22 cellular contexts compared by ENCODE assay signal in the genomic region with DNA sequence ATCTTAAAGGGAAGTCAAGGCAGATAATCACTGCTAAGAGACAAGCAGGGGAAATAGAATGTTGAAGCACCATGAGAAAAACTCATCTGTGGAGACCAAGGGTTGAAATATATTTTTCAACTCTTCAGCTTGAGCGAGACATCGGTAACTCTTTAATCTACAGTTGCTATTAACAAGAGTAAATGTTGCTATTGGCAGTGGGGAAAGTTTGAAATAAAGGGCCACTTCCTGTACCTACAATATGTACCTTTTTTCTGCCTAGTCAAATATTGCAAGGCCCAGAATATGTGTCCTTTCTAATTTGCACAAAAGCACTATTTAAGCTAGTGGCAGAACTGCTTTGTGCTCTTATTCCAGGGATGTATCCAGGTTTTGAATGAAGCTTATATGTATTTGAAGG.
"Had no signal": no experiment of that assay in that cellular context is flagged by ENCODE, and none has a peak within 500 bp of the region (broad histone marks: within the 10 kb centered on the region; RNA-seq: fewer than 3 reads in every experiment).

No MANE protein-coding gene starts in this region.

- H3K4me3 ChIP-seq: esophagus squamous epithelium, lung, spleen had no signal

- H3K4me1 Mint-ChIP-seq: immature natural killer cell; naive B cell; stimulated activated memory B cell treated with anti-CD40 and anti-IgM and Interleukin-4, amounts not matched to agents 10 μg/mL and 1 μg/mL and 100 μg/mL, for 72 hours had no signal

- ATAC-seq: left colon; left ventricle myocardium superior; sciatic nerve; stimulated activated memory B cell treated with anti-CD40 and anti-IgM and Interleukin-4, amounts not matched to agents 10 μg/mL and 1 μg/mL and 100 μg/mL, for 72 hours had no signal

- H3K79me2 ChIP-seq: parathyroid adenoma had no signal

- H3K9ac ChIP-seq: parathyroid adenoma had no signal

- H3K27ac Mint-ChIP-seq: immature natural killer cell; naive B cell; nephron; stimulated activated memory B cell treated with anti-CD40 and anti-IgM and Interleukin-4, amounts not matched to agents 10 μg/mL and 1 μg/mL and 100 μg/mL, for 72 hours; stimulated activated naive CD8-positive, alpha-beta T cell treated with anti-CD3 and anti-CD28 coated beads, Interleukin-15, Interleukin-2, amounts not matched to agents 100 ng/mL and 50 ng/mL, for 24 hours had no signal

- H3K27me3 ChIP-seq: esophagus squamous epithelium, spleen had no signal

- H2AFZ ChIP-seq: parathyroid adenoma had no signal

- H3K9me3 ChIP-seq: esophagus squamous epithelium, spleen had no signal

- H3K36me3 ChIP-seq: esophagus squamous epithelium, spleen had no signal

- H3K27me3 Mint-ChIP-seq: stimulated activated memory B cell treated with anti-CD40 and anti-IgM and Interleukin-4, amounts not matched to agents 10 μg/mL and 1 μg/mL and 100 μg/mL, for 72 hours; stimulated activated naive CD8-positive, alpha-beta T cell treated with anti-CD3 and anti-CD28 coated beads, Interleukin-15, Interleukin-2, amounts not matched to agents 100 ng/mL and 50 ng/mL, for 24 hours had no signal

- H3K9me3 Mint-ChIP-seq: naive B cell; nephron; stimulated activated naive CD8-positive, alpha-beta T cell treated with anti-CD3 and anti-CD28 coated beads, Interleukin-15, Interleukin-2, amounts not matched to agents 100 ng/mL and 50 ng/mL, for 24 hours had no signal

- DNase-seq: effector memory CD4-positive, alpha-beta T cell; esophagus squamous epithelium; foreskin fibroblast; immature natural killer cell; kidney; left colon; left ventricle myocardium superior; mesendoderm; naive B cell; occipital lobe; spleen; stimulated activated CD4-positive, alpha-beta T cell treated with anti-CD3 and anti-CD28 coated beads, Interleukin-15, amount 100 ng/mL, for 24 hours; stimulated activated CD4-positive, alpha-beta T cell treated with anti-CD3 and anti-CD28 coated beads, Interleukin-1b, Interleukin-23, amount 100 ng/mL, for 48 hours; stimulated activated CD4-positive, alpha-beta T cell treated with anti-CD3 and anti-CD28 coated beads, Interleukin-4, amount 100 ng/mL, for 24 hours; trophoblast cell had no signal

- H3K4me3 Mint-ChIP-seq: immature natural killer cell; naive B cell; nephron; stimulated activated memory B cell treated with anti-CD40 and anti-IgM and Interleukin-4, amounts not matched to agents 10 μg/mL and 1 μg/mL and 100 μg/mL, for 72 hours; stimulated activated naive CD8-positive, alpha-beta T cell treated with anti-CD3 and anti-CD28 coated beads, Interleukin-15, Interleukin-2, amounts not matched to agents 100 ng/mL and 50 ng/mL, for 24 hours had no signal

- FAIRE-seq: endometrium, kidney had no signal

- H3K4me1 ChIP-seq: esophagus squamous epithelium, parathyroid adenoma had no signal

- H3K36me3 Mint-ChIP-seq: immature natural killer cell; naive B cell; stimulated activated memory B cell treated with anti-CD40 and anti-IgM and Interleukin-4, amounts not matched to agents 10 μg/mL and 1 μg/mL and 100 μg/mL, for 72 hours had no signal

- H3K27ac ChIP-seq: esophagus squamous epithelium, parathyroid adenoma, spleen had no signal
